Comparison of ENCODE assay signal across 21 cellular contexts in the genomic region with DNA sequence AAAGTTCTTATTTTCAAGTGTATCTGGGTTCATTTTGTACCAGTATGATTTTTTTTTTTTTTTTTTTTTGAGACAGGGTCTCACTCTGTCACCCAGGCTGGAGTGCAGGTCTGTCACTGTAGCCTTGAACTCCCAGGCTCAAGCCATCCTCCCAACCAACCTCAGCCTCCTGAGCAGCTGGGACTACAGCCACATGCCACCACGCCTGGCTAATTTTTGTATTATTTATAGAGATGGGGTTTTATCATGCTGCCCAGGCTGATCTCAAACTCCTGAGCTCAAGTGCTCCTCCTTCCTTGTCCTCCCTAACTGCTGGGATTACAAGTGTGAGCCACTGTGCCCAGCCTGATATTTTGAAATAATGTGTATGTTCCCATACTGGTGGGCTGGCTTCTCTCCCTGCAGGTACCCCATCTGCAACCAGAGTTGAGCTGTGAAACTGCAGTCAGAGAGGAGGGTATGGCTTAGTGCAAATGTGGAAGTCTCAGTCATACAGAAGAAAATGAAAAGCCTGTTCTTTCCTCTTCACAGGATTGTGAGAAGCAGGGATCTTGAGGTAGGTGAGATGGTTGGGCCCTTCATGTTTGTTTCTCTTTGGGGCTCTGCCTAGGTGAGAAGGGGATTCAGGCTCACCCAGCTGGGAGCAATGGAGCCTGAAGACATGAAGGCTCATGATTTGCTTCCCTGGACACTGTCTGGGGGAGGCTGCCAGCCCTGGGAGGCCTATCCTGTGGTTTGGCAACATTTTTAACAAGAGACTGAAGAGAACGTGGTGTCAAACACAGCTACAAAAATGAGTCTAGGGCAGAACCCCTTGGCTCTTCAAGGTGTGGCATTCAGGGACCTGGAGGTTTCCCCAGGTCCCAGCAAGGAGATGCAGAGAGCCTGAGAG. TPM values are rescaled to one million over a fixed set of nuclear protein-coding genes. Genes with fewer than 3 reads are reported as not detected.
A peak's percentile ranks its signal among the peaks of the same experiment; 100 is the strongest.
DNase-seq lines count a peak whose midpoint lies in the region; ATAC-seq, FAIRE-seq and TF ChIP-seq lines count a peak whose summit lies in the region.
"Had no signal": no experiment of that assay in that cellular context is flagged by ENCODE, and none has a peak within 500 bp of the region (broad histone marks: within the 10 kb centered on the region; RNA-seq: fewer than 3 reads in every experiment).

No MANE protein-coding gene starts in this region.

- H3K9ac ChIP-seq in HepG2 (ENCODE audit: insufficient read depth, low read depth, low read length) (no peak overlapping the region), adipocyte (ENCODE audit: low read length) (no peak overlapping the region)

- no peak overlapping the region for H3K4me2 ChIP-seq in HepG2 (ENCODE audit: low read depth, low read length)
- H3K4me2 ChIP-seq: A549 had no signal

- CTCF ChIA-PET in HepG2 (lab: Yijun Ruan, JAX; ENCODE audit: low intra/inter-chr PET ratio, low total read pairs): no interaction called here

- no peak for DNase-seq in HepG2 (ENCODE audit: low spot score)
- no peak for DNase-seq in right lobe of liver
- peak; percentile 39 for DNase-seq in adipocyte (ENCODE audit: low read depth)
- DNase-seq in kidney glomerular epithelial cell (lab: John Stamatoyannopoulos, UW): peak; percentile 69
- no peak for DNase-seq in stimulated activated CD4-positive, alpha-beta T cell treated with anti-CD3 and anti-CD28 coated beads, Interleukin-2, amount 100 ng/mL, for 24 hours
- no peak for DNase-seq in pons (ENCODE audit: low spot score)
- no peak for DNase-seq in tibial artery
- no peak for DNase-seq in T1000 (lab: John Stamatoyannopoulos, UW)
- DNase-seq: activated CD4-positive, alpha-beta T cell treated with anti-CD3 and anti-CD28 coated beads for 36 hours; activated CD8-positive, alpha-beta memory T cell treated with anti-CD3 and anti-CD28 coated beads, Interleukin-2, amount 50 U/mL, for 48 hours; activated naive CD4-positive, alpha-beta T cell treated with anti-CD3 and anti-CD28 coated beads for 36 hours; effector CD8-positive, alpha-beta T cell; foreskin keratinocyte; HFFc6; NCI-H1436 treated with DMSO at 0.1 percent for 48 hours; NCI-H345; stimulated activated CD4-positive, alpha-beta T cell treated with anti-CD3 and anti-CD28 coated beads, Interleukin-4, amount 100 ng/mL, for 24 hours had no signal

- BruUV-seq in HepG2 (replicated peaks; lab: Mats Ljungman, UMichigan): no TSS peak

- no peak overlapping the region for H3K4me3 ChIP-seq in HepG2 (replicated peaks in 1 of 3; ENCODE audit: insufficient read depth in 1 of 3, low read depth in 2 of 3, low read length in 3 of 3)
- no peak overlapping the region for H3K4me3 ChIP-seq in right lobe of liver
- H3K4me3 ChIP-seq in adipocyte (ENCODE audit: low read length): no peak overlapping the region
- H3K4me3 ChIP-seq in tibial artery: no peak overlapping the region
- H3K4me3 ChIP-seq: A549, K562, lung, SJSA1 had no signal

- no peak for TF ChIP-seq POLR2A in HepG2 (IDR thresholded peaks at IDR 0.05; ENCODE audit: insufficient read depth in 1 of 2, low read depth in 2 of 2, low read length in 2 of 2)
- no peak for TF ChIP-seq POLR2A in right lobe of liver (IDR thresholded peaks at IDR 0.05)

- H3K36me3 ChIP-seq in HepG2 (replicated peaks in 1 of 2; ENCODE audit: control insufficient read depth in 1 of 2, insufficient read depth in 2 of 2, low read length in 2 of 2) (no peaks in the 10 kb centered on the region), right lobe of liver (no peaks in the 10 kb centered on the region), adipocyte (ENCODE audit: control insufficient read depth, insufficient read depth, low read length, severe bottlenecking) (no peaks in the 10 kb centered on the region), tibial artery (no peaks in the 10 kb centered on the region)
- H3K36me3 ChIP-seq: SJSA1 had no signal

- TF ChIP-seq CTCF in HepG2 (CRISPR knock-in tag; IDR thresholded peaks at IDR 0.05) (no peak), right lobe of liver (IDR thresholded peaks at IDR 0.05) (no peak), tibial artery (IDR thresholded peaks at IDR 0.05) (no peak)

- TF ChIP-seq EP300 in HepG2 (IDR thresholded peaks at IDR 0.05; ENCODE audit: low read depth in 2 of 2, low read length in 2 of 2) (no peak), HepG2 (CRISPR knock-in tag; IDR thresholded peaks at IDR 0.05; ENCODE audit: borderline replicate concordance) (no peak)

- H2AFZ ChIP-seq in HepG2 (ENCODE audit: low read length): no peak overlapping the region

- peak; percentile 26; the same call in 1 of the 3 replicates for ATAC-seq in HepG2
- no peak for ATAC-seq in right lobe of liver
- ATAC-seq: A549; activated CD4-positive, alpha-beta T cell treated with anti-CD3 and anti-CD28 coated beads for 36 hours; foreskin keratinocyte; K562 had no signal

- H3K27ac ChIP-seq in HepG2 (ENCODE audit: extremely low read length, insufficient read depth, low read length) (no peak overlapping the region), right lobe of liver (no peak overlapping the region), tibial artery (no peak overlapping the region)
- H3K27ac ChIP-seq: A549, foreskin keratinocyte, SJSA1 had no signal

- no peak for FAIRE-seq in HepG2 (lab: Jason Lieb, UNC)
- FAIRE-seq: A549, K562 had no signal

- no peak for TF ChIP-seq RAD21 in HepG2 (CRISPR knock-in tag; IDR thresholded peaks at IDR 0.05)

- no peaks in the 10 kb centered on the region for H3K79me2 ChIP-seq in HepG2 (ENCODE audit: insufficient read depth, low read length)

- POLR2A ChIA-PET in HepG2 (lab: Yijun Ruan, JAX): no interaction called here

- intact Hi-C loops in HepG2 (cut with micrococcal nuclease; ENCODE audit: unreplicated experiment): no loop called here
- intact Hi-C loops in right lobe of liver (cut with DNase I): no loop called here
- intact Hi-C loops in tibial artery (cut with DNase I; ENCODE audit: low total_unique reads): no loop called here

- peaks cover 1 to 7% of the 10 kb centered on the region in 2 experiments; a peak in 1 of 5 replicates for H3K27me3 ChIP-seq in HepG2 (ENCODE audit: control insufficient read depth in 1 of 2, insufficient read depth in 2 of 2, low read length in 2 of 2)
- no peaks in the 10 kb centered on the region for H3K27me3 ChIP-seq in right lobe of liver
- H3K27me3 ChIP-seq in adipocyte (replicated peaks; ENCODE audit: control insufficient read depth, insufficient read depth, low read length): no peaks in the 10 kb centered on the region
- H3K27me3 ChIP-seq in tibial artery: no peaks in the 10 kb centered on the region
- H3K27me3 ChIP-seq: SJSA1 had no signal

- H3K9me3 ChIP-seq in HepG2 (ENCODE audit: low read length): no peaks in the 10 kb centered on the region
- H3K9me3 ChIP-seq in right lobe of liver: no peaks in the 10 kb centered on the region
- H3K9me3 ChIP-seq in adipocyte (ENCODE audit: control insufficient read depth, low read length): no peaks in the 10 kb centered on the region
- H3K9me3 ChIP-seq in tibial artery: no peaks in the 10 kb centered on the region
- H3K9me3 ChIP-seq: A549, SJSA1 had no signal

- peaks cover 7% of the 10 kb centered on the region; the same call in 1 of the 2 replicates for H3K4me1 ChIP-seq in HepG2 (ENCODE audit: insufficient read depth, low read length)
- H3K4me1 ChIP-seq in right lobe of liver: no peaks in the 10 kb centered on the region
- peaks cover 12% of the 10 kb centered on the region for H3K4me1 ChIP-seq in adipocyte (ENCODE audit: control insufficient read depth, insufficient read depth, low read length)
- H3K4me1 ChIP-seq in tibial artery: no peaks in the 10 kb centered on the region
- H3K4me1 ChIP-seq: A549, foreskin keratinocyte, SJSA1 had no signal

- in situ Hi-C loops in HepG2 (cut with HindIII; ENCODE audit: extremely low pct_ligation_motif_present, low pct_unique_long_range_greater_than_20kb): no loop called here

- 42% methylated on average over 2 of the region's 2 CpGs for WGBS in HepG2 (ENCODE audit: low lambda C conversion rate)
- WGBS in right lobe of liver (ENCODE audit: insufficient coverage, low coverage, low lambda C conversion rate, missing lambda C conversion rate): 71% methylated on average over 1 of the region's 2 CpGs

- H4K20me1 ChIP-seq in HepG2 (ENCODE audit: insufficient read depth, low read length): no peaks in the 10 kb centered on the region

TF ChIP-seq in HepG2, 621 proteins besides CTCF, POLR2A, EP300 and RAD21 (continues in another document):
- TF ChIP-seq HNRNPH1 (optimal IDR thresholded peaks at IDR 0.05; ENCODE audit: low read depth, low read length): no peak
- TF ChIP-seq ZFYVE20 (CRISPR knock-in tag; IDR thresholded peaks at IDR 0.05; ENCODE audit: borderline replicate concordance, low read depth): no peak
- TF ChIP-seq ZNF292 (CRISPR knock-in tag; IDR thresholded peaks at IDR 0.05; ENCODE audit: borderline replicate concordance, low read depth): no peak
- no peak for TF ChIP-seq ZNF761 (CRISPR knock-in tag; conservative IDR thresholded peaks at IDR 0.05)
- no peak for TF ChIP-seq NFE2L1 (CRISPR knock-in tag; IDR thresholded peaks at IDR 0.05; ENCODE audit: borderline replicate concordance)
- TF ChIP-seq ZNF326 (CRISPR knock-in tag; IDR thresholded peaks at IDR 0.05; ENCODE audit: borderline replicate concordance): no peak

RNA-seq across cellular contexts. Expression of a gene that starts 41.3 kb away (rescaled TPM):
- total RNA-seq in HepG2 (2016; rRNA removed; fragmentation: Illumina TruSeq; extraction: Trizol) (27.9 and 28.6 TPM in 2 replicates), right lobe of liver (10 to 100 TPM in 5 of 6 experiments, 1 to 10 TPM in 1; 8.1 to 14.0 (median 11.5) TPM)
- 12.9 and 14.7 TPM in 2 replicates for total RNA-seq in HepG2 (2016; cell fraction: cytosol; rRNA removed; fragmentation: Illumina TruSeq; extraction: Trizol; ENCODE audit: low read depth)
- 27.3 TPM in 2 replicates for total RNA-seq in HepG2 (2016; cell fraction: insoluble cytoplasmic fraction; rRNA removed; fragmentation: Illumina TruSeq; extraction: Trizol)
- 34.8 and 35.5 TPM in 2 replicates for total RNA-seq in HepG2 (2016; cell fraction: membrane; rRNA removed; fragmentation: Illumina TruSeq; extraction: Trizol)
- total RNA-seq in HepG2 (2016; cell fraction: nucleus; rRNA removed; fragmentation: Illumina TruSeq; extraction: Trizol): 31.3 and 31.4 TPM in 2 replicates
- 15.4 and 16.0 TPM in 2 replicates for polyA plus RNA-seq in HepG2 (2011; rRNA removed)
- 12.9 and 14.9 TPM in 2 replicates for polyA plus RNA-seq in HepG2 (2011; cell fraction: cytosol; rRNA removed)
- polyA plus RNA-seq in HepG2 (2011; cell fraction: nucleus; rRNA removed): 15.0 and 21.0 TPM in 2 replicates
- 22.2 and 25.1 TPM in 2 replicates for polyA plus RNA-seq in HepG2 (2012)
- 7.5 TPM in 2 replicates for polyA plus RNA-seq in HepG2 (2016; cell fraction: cytosol; fragmentation: Illumina TruSeq; extraction: Trizol; ENCODE audit: low read depth)
- polyA plus RNA-seq in HepG2 (2016; cell fraction: insoluble cytoplasmic fraction; fragmentation: Illumina TruSeq; extraction: Trizol; ENCODE audit: low read depth): 29.2 and 30.6 TPM in 2 replicates
- polyA plus RNA-seq in HepG2 (2016; cell fraction: membrane; fragmentation: Illumina TruSeq; extraction: Trizol; ENCODE audit: low read depth): 18.6 and 19.2 TPM in 2 replicates
- 36.1 and 41.1 TPM in 2 replicates for polyA plus RNA-seq in HepG2 (2016; cell fraction: nucleus; fragmentation: Illumina TruSeq; extraction: Trizol; ENCODE audit: insufficient read depth, low read depth)
- 34.2 and 46.5 TPM in 2 replicates for polyA minus RNA-seq in HepG2 (2011; rRNA and poly(A)+ RNA removed; ENCODE audit: low replicate concordance)
- 16.2 and 16.6 TPM in 2 replicates for polyA minus RNA-seq in HepG2 (2011; cell fraction: cytosol; rRNA and poly(A)+ RNA removed)
- 47.6 and 57.8 TPM in 2 replicates for polyA minus RNA-seq in HepG2 (2011; cell fraction: nucleus; rRNA and poly(A)+ RNA removed)

Comparison
In these comparisons a context has a peak if more than half of its experiments do, and no peak if none do; other contexts are left out.
1. DNase-seq: peak in adipocyte (single experiment) and kidney glomerular epithelial cell (single experiment); none in HepG2 (single experiment), right lobe of liver (0 of 3), stimulated activated CD4-positive, alpha-beta T cell treated with anti-CD3 and anti-CD28 coated beads, Interleukin-2, amount 100 ng/mL, for 24 hours (0 of 2), pons (single experiment), tibial artery (0 of 2) and T1000 (single experiment).